Comparison of ENCODE assay signal across 30 cellular contexts in genomic region chrX:39203427-39203826, GRCh38.
"Had no signal": no experiment of that assay in that cellular context is flagged by ENCODE, and none has a peak within 500 bp of the region (broad histone marks: within the 10 kb centered on the region; RNA-seq: fewer than 3 reads in every experiment).

No MANE protein-coding gene starts in this region.

- H3K27ac ChIP-seq: body of pancreas, KMS-11, SJCRH30, WERI-Rb-1 had no signal

- H3K27ac Mint-ChIP-seq: activated CD4-positive, alpha-beta memory T cell treated with anti-CD3 and anti-CD28 coated beads, Interleukin-2, amount 10 ng/mL, durations not matched to agents 7 days and 5 days; activated naive CD4-positive, alpha-beta T cell treated with anti-CD3 and anti-CD28 coated beads, Interleukin-2, amount 10 ng/mL, durations not matched to agents 7 days and 5 days; activated naive CD8-positive, alpha-beta T cell treated with anti-CD3 and anti-CD28 coated beads, Interleukin-2, amount 10 ng/mL, durations not matched to agents 7 days and 5 days had no signal

- ATAC-seq: activated CD4-positive, alpha-beta T cell treated with anti-CD3 and anti-CD28 coated beads for 36 hours; activated T-helper 17 cell treated with anti-CD3 and anti-CD28 coated beads, Interleukin-2, amount 50 U/mL, for 72 hours; body of pancreas; Panc1; Right ventricle myocardium inferior had no signal

- H3K9me3 ChIP-seq: body of pancreas, SJCRH30, SK-N-SH had no signal

- DNase-seq: activated CD4-positive, alpha-beta memory T cell treated with anti-CD3 and anti-CD28 coated beads, Interleukin-2, amount 10 ng/mL, durations not matched to agents 7 days and 5 days; activated CD4-positive, alpha-beta T cell treated with anti-CD3 and anti-CD28 coated beads for 36 hours; activated CD4-positive, alpha-beta T cell treated with anti-CD3 and anti-CD28 coated beads, Interleukin-2, amount 50 U/mL, for 1 hour; activated gamma-delta T cell treated with Interleukin-2 at 50 U/mL for 16 hours; activated naive CD4-positive, alpha-beta T cell treated with anti-CD3 and anti-CD28 coated beads, Interleukin-2, amount 10 ng/mL, durations not matched to agents 7 days and 5 days; activated naive CD8-positive, alpha-beta T cell treated with anti-CD3 and anti-CD28 coated beads, Interleukin-2, amount 10 ng/mL, durations not matched to agents 7 days and 5 days; activated T-cell treated with anti-CD3 and anti-CD28 coated beads for 4 hours; activated T-cell treated with anti-CD3 and anti-CD28 coated beads, Interleukin-2, amount 50 U/mL, for 48 hours; aorta; body of pancreas; central memory CD4-positive, alpha-beta T cell; NCI-H1092; NCI-H1417; NCI-H1930; NCI-H2171; NCI-H226; NCI-H510A; NCI-H526 treated with DMSO at 0.1 percent for 48 hours; NCI-H82; OCI-M1; RPMI8226; SJCRH30; SK-N-SH; T-helper 1 cell; WERI-Rb-1 had no signal

- H3K4me1 ChIP-seq: body of pancreas had no signal

- H3K27me3 Mint-ChIP-seq: activated CD4-positive, alpha-beta memory T cell treated with anti-CD3 and anti-CD28 coated beads, Interleukin-2, amount 10 ng/mL, durations not matched to agents 7 days and 5 days; activated CD4-positive, alpha-beta T cell treated with anti-CD3 and anti-CD28 coated beads for 36 hours; activated naive CD4-positive, alpha-beta T cell treated with anti-CD3 and anti-CD28 coated beads, Interleukin-2, amount 10 ng/mL, durations not matched to agents 7 days and 5 days; activated naive CD8-positive, alpha-beta T cell treated with anti-CD3 and anti-CD28 coated beads, Interleukin-2, amount 10 ng/mL, durations not matched to agents 7 days and 5 days; activated T-helper 17 cell treated with anti-CD3 and anti-CD28 coated beads, Interleukin-2, amount 50 U/mL, for 72 hours had no signal

- H3K4me3 Mint-ChIP-seq: activated CD4-positive, alpha-beta memory T cell treated with anti-CD3 and anti-CD28 coated beads, Interleukin-2, amount 10 ng/mL, durations not matched to agents 7 days and 5 days; activated CD4-positive, alpha-beta T cell treated with anti-CD3 and anti-CD28 coated beads for 36 hours; activated naive CD4-positive, alpha-beta T cell treated with anti-CD3 and anti-CD28 coated beads, Interleukin-2, amount 10 ng/mL, durations not matched to agents 7 days and 5 days; activated naive CD8-positive, alpha-beta T cell treated with anti-CD3 and anti-CD28 coated beads, Interleukin-2, amount 10 ng/mL, durations not matched to agents 7 days and 5 days; activated T-helper 17 cell treated with anti-CD3 and anti-CD28 coated beads, Interleukin-2, amount 50 U/mL, for 72 hours had no signal

- H3K9me3 Mint-ChIP-seq: activated CD4-positive, alpha-beta memory T cell treated with anti-CD3 and anti-CD28 coated beads, Interleukin-2, amount 10 ng/mL, durations not matched to agents 7 days and 5 days; activated naive CD4-positive, alpha-beta T cell treated with anti-CD3 and anti-CD28 coated beads, Interleukin-2, amount 10 ng/mL, durations not matched to agents 7 days and 5 days; activated T-helper 17 cell treated with anti-CD3 and anti-CD28 coated beads, Interleukin-2, amount 50 U/mL, for 72 hours had no signal

- H3K4me3 ChIP-seq: body of pancreas, SJCRH30 had no signal

- H3K36me3 Mint-ChIP-seq: activated naive CD8-positive, alpha-beta T cell treated with anti-CD3 and anti-CD28 coated beads, Interleukin-2, amount 10 ng/mL, durations not matched to agents 7 days and 5 days had no signal

- H3K36me3 ChIP-seq: SJCRH30, WERI-Rb-1 had no signal

- FAIRE-seq: bronchial epithelial cell had no signal

- H3K27me3 ChIP-seq: body of pancreas, SJCRH30 had no signal
